Comparison of ENCODE assay signal across 9 cellular contexts in the genomic region with DNA sequence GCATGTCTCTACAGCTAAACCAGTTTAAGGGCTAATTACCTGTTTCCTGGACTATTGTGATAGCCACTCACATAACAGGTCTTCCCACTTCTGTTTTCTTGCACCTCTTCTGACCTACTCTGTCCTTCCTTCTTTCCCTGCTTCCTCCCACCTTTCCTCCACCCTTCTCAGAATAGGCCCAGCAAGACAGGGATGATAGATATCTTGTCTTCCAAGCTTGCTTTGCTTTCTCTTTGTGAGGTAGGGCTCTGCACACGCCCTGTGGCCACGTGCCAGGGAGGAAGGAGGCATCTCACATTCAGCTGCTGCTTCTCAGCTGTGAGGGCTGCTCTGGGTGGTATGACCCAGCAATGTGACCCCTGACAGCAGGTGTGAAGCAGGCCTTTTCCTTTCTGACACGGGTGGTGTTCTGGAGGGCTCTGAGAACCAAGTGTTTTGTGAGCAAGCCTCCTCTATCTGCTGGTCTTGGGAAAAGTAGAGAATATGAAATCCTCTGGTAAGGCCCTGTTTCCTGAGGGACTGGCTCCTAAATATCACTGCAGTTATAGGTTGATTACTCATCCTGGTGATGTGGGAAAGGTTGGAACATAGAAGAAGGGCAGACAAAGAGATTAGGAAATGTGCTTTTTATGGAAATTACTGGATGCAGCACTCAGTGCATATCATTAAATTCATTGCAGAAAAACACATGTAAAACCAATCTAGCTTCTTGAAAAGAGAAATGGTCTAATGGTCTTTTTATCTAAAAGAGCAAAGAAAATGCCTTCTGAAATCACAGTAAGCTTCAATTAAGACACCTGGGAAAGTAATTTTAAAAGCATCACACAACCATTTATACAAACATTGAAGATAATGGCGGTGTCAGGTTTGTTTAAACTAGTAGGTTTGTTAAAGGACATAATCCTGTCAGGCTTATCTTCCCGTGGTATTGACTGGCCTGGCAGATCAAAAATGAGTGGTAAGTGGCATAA. TPM values are rescaled to one million over a fixed set of nuclear protein-coding genes. Genes with fewer than 3 reads are reported as not detected.
DNase-seq lines count a peak whose midpoint lies in the region; ATAC-seq and TF ChIP-seq lines count a peak whose summit lies in the region.
"Had no signal": no experiment of that assay in that cellular context is flagged by ENCODE, and none has a peak within 500 bp of the region (broad histone marks: within the 10 kb centered on the region; RNA-seq: fewer than 3 reads in every experiment).

No MANE protein-coding gene starts in this region.

- no peaks in the 10 kb centered on the region for H3F3A ChIP-seq in GM23338 (replicated peaks; ENCODE audit: low read depth)

- H3K4me3 ChIP-seq in GM23338 (no peak overlapping the region), iPS-20b (ENCODE audit: low read length) (0 out of 2 replicates have a peak overlapping the region, but pooled peaks have one; percentile 19)

- peak overlapping the region; percentile 62 for H3K4me2 ChIP-seq in GM23338

- ATAC-seq in GM23338: peak; percentile 77
- no peak for ATAC-seq in CD4-positive, alpha-beta T cell (ENCODE audit: poor library complexity)
- ATAC-seq in GM18502 (IDR thresholded peaks at IDR 0.05; ENCODE audit: poor library complexity, unreplicated experiment): no peak

- TF ChIP-seq CTCF in GM23338 (conservative IDR thresholded peaks at IDR 0.05; ENCODE audit: low read depth in 2 of 2) (no peak), RWPE1 (conservative IDR thresholded peaks at IDR 0.05; ENCODE audit: low read depth) (no peak)
- no peak for TF ChIP-seq CTCF in CD4-positive, alpha-beta T cell (IDR thresholded peaks at IDR 0.05)

- intact Hi-C loops in posterior cingulate gyrus (cut with DNase I): no loop called here
- intact Hi-C loops in CD4-positive, alpha-beta T cell (cut with DNase I, micrococcal nuclease): no loop called here

- peaks cover 29% of the 10 kb centered on the region for H3K4me1 ChIP-seq in GM23338 (ENCODE audit: insufficient read depth)
- peaks cover 27% of the 10 kb centered on the region for H3K4me1 ChIP-seq in iPS-20b (ENCODE audit: insufficient read depth, low read length)

- no peak overlapping the region for H2AFZ ChIP-seq in GM23338

- DNase-seq in A172 (ENCODE audit: low spot score) (peak; percentile 47), GM23338 (ENCODE audit: low spot score) (no peak), RWPE1 (ENCODE audit: low spot score) (peak; percentile 44), posterior cingulate gyrus (no peak)
- no peak for DNase-seq in activated CD4-positive, alpha-beta memory T cell treated with anti-CD3 and anti-CD28 coated beads, Interleukin-2, amount 10 ng/mL, durations not matched to agents 7 days and 5 days
- DNase-seq in CD4-positive, alpha-beta T cell: no peak

- POLR2A ChIA-PET in RWPE1 (lab: Yijun Ruan, JAX; ENCODE audit: low non-redundant PET): interaction anchor here (0.5 kb wide), 1 partner anchor 28 kb away, joined by 3 read pairs; no protein-coding TSS in a partner anchor
- POLR2A ChIA-PET in activated CD4-positive, alpha-beta memory T cell treated with anti-CD3 and anti-CD28 coated beads, Interleukin-2, amount 10 ng/mL, durations not matched to agents 7 days and 5 days (lab: Charles Lee): no interaction called here
- POLR2A ChIA-PET in CD4-positive, alpha-beta T cell (lab: Charles Lee): interaction anchor here (0.6 kb wide), 1 partner anchor 122 kb away, joined by 3 read pairs; no protein-coding TSS in a partner anchor

- peaks cover 39% of the 10 kb centered on the region for H3K4me1 Mint-ChIP-seq in GM23338
- H3K4me1 Mint-ChIP-seq in activated CD4-positive, alpha-beta memory T cell treated with anti-CD3 and anti-CD28 coated beads, Interleukin-2, amount 10 ng/mL, durations not matched to agents 7 days and 5 days: peaks cover 17% of the 10 kb centered on the region
- peaks cover 11% of the 10 kb centered on the region for H3K4me1 Mint-ChIP-seq in CD4-positive, alpha-beta T cell (ENCODE audit: low read depth)

- no peak overlapping the region for H3K9ac ChIP-seq in iPS-20b (ENCODE audit: low read depth, low read length)

- H3K27me3 ChIP-seq in GM23338 (ENCODE audit: insufficient read depth) (no peaks in the 10 kb centered on the region), iPS-20b (ENCODE audit: insufficient read depth, low read length) (no peaks in the 10 kb centered on the region)
- H3K27me3 ChIP-seq in CD4-positive, alpha-beta T cell (ENCODE audit: control insufficient read depth, insufficient read depth, low read length): peaks cover 14% of the 10 kb centered on the region

- H3K27ac ChIP-seq in GM23338 (ENCODE audit: low read depth) (no peak overlapping the region), RWPE1 (peak overlapping the region; percentile 83), iPS-20b (ENCODE audit: low read length) (no peak overlapping the region)
- H3K27ac ChIP-seq in CD4-positive, alpha-beta T cell (ENCODE audit: low read depth, low read length): no peak overlapping the region

- peaks cover 99% of the 10 kb centered on the region for H3K79me2 ChIP-seq in GM23338 (replicated peaks; ENCODE audit: insufficient read depth)

- CTCF ChIA-PET in RWPE1 (lab: Yijun Ruan, JAX): interaction anchor here (0.5 to 1.6 kb wide), 8 partner anchors 8 to 164 kb away, joined by 3 to 5 read pairs (median 3); no protein-coding TSS in a partner anchor
- CTCF ChIA-PET in activated CD4-positive, alpha-beta memory T cell treated with anti-CD3 and anti-CD28 coated beads, Interleukin-2, amount 10 ng/mL, durations not matched to agents 7 days and 5 days (lab: Charles Lee): no interaction called here
- CTCF ChIA-PET in CD4-positive, alpha-beta T cell (lab: Charles Lee): interaction anchor here (0.6 kb wide), 1 partner anchor 1044 kb away, joined by 3 read pairs; no protein-coding TSS in a partner anchor

- H4K20me1 ChIP-seq in GM23338 (replicated peaks; ENCODE audit: insufficient read depth): peaks cover 10% of the 10 kb centered on the region

- H3K36me3 Mint-ChIP-seq in GM23338 (ENCODE audit: low read depth): peaks cover 4% of the 10 kb centered on the region; the same call in 2 of the 3 replicates
- H3K36me3 Mint-ChIP-seq in activated CD4-positive, alpha-beta memory T cell treated with anti-CD3 and anti-CD28 coated beads, Interleukin-2, amount 10 ng/mL, durations not matched to agents 7 days and 5 days (ENCODE audit: low read depth): no peaks in the 10 kb centered on the region
- no peaks in the 10 kb centered on the region for H3K36me3 Mint-ChIP-seq in CD4-positive, alpha-beta T cell (ENCODE audit: low read depth)
- H3K36me3 Mint-ChIP-seq: activated naive CD8-positive, alpha-beta T cell had no signal

- H3K9me3 Mint-ChIP-seq in GM23338: peaks cover 5% of the 10 kb centered on the region; the same call in 2 of the 3 replicates
- no peaks in the 10 kb centered on the region for H3K9me3 Mint-ChIP-seq in activated CD4-positive, alpha-beta memory T cell treated with anti-CD3 and anti-CD28 coated beads, Interleukin-2, amount 10 ng/mL, durations not matched to agents 7 days and 5 days
- no peaks in the 10 kb centered on the region for H3K9me3 Mint-ChIP-seq in CD4-positive, alpha-beta T cell

- H3K4me3 Mint-ChIP-seq in GM23338: no peak overlapping the region; the same call in 2 of the 3 replicates
- H3K4me3 Mint-ChIP-seq in activated CD4-positive, alpha-beta memory T cell treated with anti-CD3 and anti-CD28 coated beads, Interleukin-2, amount 10 ng/mL, durations not matched to agents 7 days and 5 days: no peak overlapping the region
- no peak overlapping the region for H3K4me3 Mint-ChIP-seq in CD4-positive, alpha-beta T cell
- H3K4me3 Mint-ChIP-seq: activated naive CD8-positive, alpha-beta T cell had no signal

- peaks cover 4% of the 10 kb centered on the region for H3K27me3 Mint-ChIP-seq in GM23338 (ENCODE audit: insufficient read depth, low read depth, poor library complexity)
- peaks cover 26% of the 10 kb centered on the region for H3K27me3 Mint-ChIP-seq in activated CD4-positive, alpha-beta memory T cell treated with anti-CD3 and anti-CD28 coated beads, Interleukin-2, amount 10 ng/mL, durations not matched to agents 7 days and 5 days
- H3K27me3 Mint-ChIP-seq in CD4-positive, alpha-beta T cell: peaks cover 52% of the 10 kb centered on the region

- H3K36me3 ChIP-seq in GM23338 (ENCODE audit: insufficient read depth) (no peaks in the 10 kb centered on the region), iPS-20b (ENCODE audit: insufficient read depth, low read depth, low read length) (no peaks in the 10 kb centered on the region)

- no peak overlapping the region for H3K27ac Mint-ChIP-seq in GM23338
- H3K27ac Mint-ChIP-seq in activated CD4-positive, alpha-beta memory T cell treated with anti-CD3 and anti-CD28 coated beads, Interleukin-2, amount 10 ng/mL, durations not matched to agents 7 days and 5 days: no peak overlapping the region
- H3K27ac Mint-ChIP-seq in CD4-positive, alpha-beta T cell: no peak overlapping the region
- H3K27ac Mint-ChIP-seq: activated naive CD8-positive, alpha-beta T cell had no signal

- no peaks in the 10 kb centered on the region for H3K9me3 ChIP-seq in iPS-20b (ENCODE audit: insufficient read depth, low read depth, low read length)
- H3K9me3 ChIP-seq in CD4-positive, alpha-beta T cell (ENCODE audit: control insufficient read depth, low read length): no peaks in the 10 kb centered on the region

- peaks cover 11% of the 10 kb centered on the region for H3K9me2 ChIP-seq in GM23338 (ENCODE audit: insufficient read depth)

TF ChIP-seq in GM23338, 12 proteins besides CTCF, POLR2A, EP300 and RAD21 (continues in another document):
- TF ChIP-seq EZH2 (IDR thresholded peaks at IDR 0.05; ENCODE audit: low read depth, unreplicated experiment): no peak
- no peak for TF ChIP-seq STAT1 (IDR thresholded peaks at IDR 0.05; ENCODE audit: unreplicated experiment)

RNA-seq across cellular contexts. Expression of a gene that starts 8.5 kb away (rescaled TPM):
- 10.8 and 12.2 TPM in 2 replicates for total RNA-seq in A172 (2014; rRNA removed; shearing (Covaris generic))
- total RNA-seq in GM23338 (2014; rRNA removed; shearing (Covaris generic)): 18.7 TPM in 2 replicates
- polyA plus RNA-seq in GM23338 (2016; fragmentation: Nextera tagmentation; extraction: Ambion mirVana): 4.1 and 4.3 TPM in 2 replicates
- 1 to 10 TPM; 4.0 to 4.3 TPM for total RNA-seq in activated CD4-positive, alpha-beta memory T cell treated with anti-CD3 and anti-CD28 coated beads, Interleukin-2, amount 10 ng/mL, durations not matched to agents 7 days and 5 days
- total RNA-seq in CD4-positive, alpha-beta T cell: under 1 TPM in 1 of 2 experiments, not detected in 1; 0.08 TPM

Comparison
In these comparisons a context has a peak if more than half of its experiments do, and no peak if none do; other contexts are left out.
1. DNase-seq: peak in A172 (single experiment) and RWPE1 (single experiment); none in GM23338 (single experiment), posterior cingulate gyrus (0 of 10), activated CD4-positive, alpha-beta memory T cell treated with anti-CD3 and anti-CD28 coated beads, Interleukin-2, amount 10 ng/mL, durations not matched to agents 7 days and 5 days (single experiment) and CD4-positive, alpha-beta T cell (0 of 10).
2. RNA of a gene that starts 8.5 kb away (total RNA-seq): 18.7 TPM in GM23338, 10.8 to 12.2 TPM in A172 and 4.0 to 4.3 TPM in activated CD4-positive, alpha-beta memory T cell treated with anti-CD3 and anti-CD28 coated beads, Interleukin-2, amount 10 ng/mL, durations not matched to agents 7 days and 5 days; 0.08 TPM in CD4-positive, alpha-beta T cell; every median in the first group is over 4 times any median in the second.